Comparison of ENCODE assay signal across 26 cellular contexts in the genomic region with DNA sequence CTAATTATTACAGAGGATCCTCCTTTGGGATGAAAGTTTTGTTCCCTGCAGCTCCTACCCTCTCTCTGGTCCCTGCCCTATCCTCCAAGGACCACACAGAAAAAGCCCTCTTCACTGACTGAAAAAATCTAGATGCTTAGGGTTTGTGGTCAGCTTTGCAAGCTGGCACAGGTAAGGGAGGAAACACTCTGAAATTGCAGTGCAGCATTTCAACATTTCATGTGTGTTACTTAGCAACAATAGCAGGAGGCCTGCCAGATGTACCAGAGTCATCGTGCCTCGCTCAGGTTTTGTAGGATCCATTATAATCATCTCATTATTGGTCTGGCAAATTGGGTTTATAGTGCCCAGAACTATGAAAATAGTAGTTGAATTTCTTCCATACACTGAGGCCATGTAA.
DNase-seq lines count a peak whose midpoint lies in the region; ATAC-seq and TF ChIP-seq lines count a peak whose summit lies in the region.
"Had no signal": no experiment of that assay in that cellular context is flagged by ENCODE, and none has a peak within 500 bp of the region (broad histone marks: within the 10 kb centered on the region; RNA-seq: fewer than 3 reads in every experiment).

No MANE protein-coding gene starts in this region.

- dilution Hi-C loops in mammary epithelial cell (cut with HindIII; ENCODE audit: low sequenced_read_pairs) = no loop called here

- CTCF ChIA-PET in mammary epithelial cell (lab: Charles Lee; ENCODE audit: low non-redundant PET) = no interaction called here

- ATAC-seq in Right ventricle myocardium inferior (peak; percentile 29), left ventricle myocardium superior (no peak), GM21723 (IDR thresholded peaks at IDR 0.05; ENCODE audit: unreplicated experiment) (no peak), HG03565 (IDR thresholded peaks at IDR 0.05; ENCODE audit: unreplicated experiment) (no peak)
- ATAC-seq: gastrocnemius medialis, GM23338, T-helper 17 cell had no signal

- no peak overlapping the region for H2AFZ ChIP-seq in mammary epithelial cell (ENCODE audit: low read depth, low read length)
- H2AFZ ChIP-seq: GM23338, neural progenitor cell, PC-9 had no signal

- peaks cover 44% of the 10 kb centered on the region for H3K4me1 ChIP-seq in mammary epithelial cell (ENCODE audit: insufficient read depth, low read length)

- H3K27me3 ChIP-seq in mammary epithelial cell (ENCODE audit: insufficient read depth, low read length) = no peaks in the 10 kb centered on the region
- H3K27me3 ChIP-seq: gastrocnemius medialis, neural progenitor cell, sigmoid colon, stomach had no signal

- no peak overlapping the region for H3K4me3 ChIP-seq in mammary epithelial cell (replicated peaks in 1 of 3; ENCODE audit: insufficient read depth in 1 of 3, low read depth in 2 of 3, low read length in 3 of 3)
- H3K4me3 ChIP-seq: gastrocnemius medialis, GM23338, lung, neural progenitor cell, PC-9, sigmoid colon, stomach had no signal

- no peaks in the 10 kb centered on the region for H3K9me3 ChIP-seq in mammary epithelial cell (replicated peaks; ENCODE audit: insufficient read depth, low read length)
- H3K9me3 ChIP-seq: gastrocnemius medialis, sigmoid colon, stomach had no signal

- peak overlapping the region; percentile 63 for H3K27ac ChIP-seq in mammary epithelial cell (ENCODE audit: insufficient read depth, low read depth, low read length)
- H3K27ac ChIP-seq in substantia nigra (ENCODE audit: low read depth, low read length, poor library complexity, severe bottlenecking) = peak overlapping the region; percentile 33
- H3K27ac ChIP-seq: gastrocnemius medialis, neural progenitor cell, PC-9, sigmoid colon, stomach had no signal

- BruUV-seq in mammary epithelial cell (replicated peaks; lab: Mats Ljungman, UMichigan) = no TSS peak

- H3K4me2 ChIP-seq in mammary epithelial cell (ENCODE audit: insufficient read depth, low read depth, low read length) = peak overlapping the region; percentile 73
- H3K4me2 ChIP-seq: GM23338, neural progenitor cell, PC-9 had no signal

- no peaks in the 10 kb centered on the region for H4K20me1 ChIP-seq in mammary epithelial cell (ENCODE audit: insufficient read depth, low read length)

- no peak overlapping the region for H3K9ac ChIP-seq in mammary epithelial cell (ENCODE audit: insufficient read depth, low read length)
- H3K9ac ChIP-seq: neural progenitor cell had no signal

- no peaks in the 10 kb centered on the region for H3K36me3 ChIP-seq in mammary epithelial cell (ENCODE audit: insufficient read depth, low read length)
- H3K36me3 ChIP-seq: gastrocnemius medialis, neural progenitor cell, sigmoid colon, stomach had no signal

- in situ Hi-C loops in mammary epithelial cell (cut with MboI; ENCODE audit: low sequenced_read_pairs in 2 of 2) = no loop called here

- intact Hi-C loops in Right ventricle myocardium inferior (cut with DNase I) (loop anchor here (5.0 kb wide), 2 partner anchors 57 to 317 kb away; no protein-coding TSS in a partner anchor), left ventricle myocardium superior (cut with micrococcal nuclease) (loop anchor here (10.0 kb wide), 1 partner anchor 315 kb away; no protein-coding TSS in a partner anchor), mammary epithelial cell (cut with micrococcal nuclease) (loop anchor here (2.0 to 5.0 kb wide), 4 partner anchors 72 to 437 kb away; no protein-coding TSS in a partner anchor)

- TF ChIP-seq CTCF in mammary epithelial cell (conservative IDR thresholded peaks at IDR 0.05 in 1 of 2, IDR thresholded peaks at IDR 0.05 in 1 of 2; ENCODE audit: extremely low read depth in 1 of 2, insufficient read depth in 1 of 2, low read depth in 1 of 2, low read length in 2 of 2) = no peak

- peak in 2 of 3 experiments; percentile 15 to 34 for DNase-seq in NCI-H1417 (lab: John Stamatoyannopoulos, UW)
- DNase-seq in NCI-H1417 treated with DMSO at 0.1 percent for 48 hours (lab: John Stamatoyannopoulos, UW) = no peak
- DNase-seq in Right ventricle myocardium inferior (ENCODE audit: missing footprints) = no peak
- no peak for DNase-seq in left ventricle myocardium superior
- peak; percentile 92 for DNase-seq in mammary epithelial cell
- DNase-seq in substantia nigra (lab: John Stamatoyannopoulos, UW) = no peak
- DNase-seq: 8988T; activated CD4-positive, alpha-beta T cell treated with anti-CD3 and anti-CD28 coated beads, Interleukin-2, amount 50 U/mL, for 48 hours; AML-193; anterior cingulate cortex; erythroblast; gastrocnemius medialis; NCI-H1092 treated with DMSO at 0.1 percent for 48 hours; NCI-H82; PC-9; posterior cingulate gyrus; sigmoid colon; stimulated activated CD4-positive, alpha-beta T cell treated with anti-CD3 and anti-CD28 coated beads, Interleukin-15, amount 100 ng/mL, for 24 hours; stomach; T-helper 17 cell; trophoblast cell had no signal

- 11% methylated on average over 2 of the region's 2 CpGs for WGBS in mammary epithelial cell (ENCODE audit: low coverage, missing lambda C conversion rate)

- H3K79me2 ChIP-seq in mammary epithelial cell (ENCODE audit: insufficient read depth, low read length) = peaks cover 2% of the 10 kb centered on the region

Comparison
In these comparisons a context has a peak if more than half of its experiments do, and no peak if none do; other contexts are left out.
1. DNase-seq: peak in NCI-H1417 (2 of 3) and mammary epithelial cell (single experiment); none in NCI-H1417 treated with DMSO at 0.1 percent for 48 hours (single experiment), Right ventricle myocardium inferior (single experiment), left ventricle myocardium superior (single experiment) and substantia nigra (0 of 49).